7 cellular contexts compared by ENCODE assay signal in genomic region chr1:22749919-22750670, GRCh38. TPM values are rescaled to one million over a fixed set of nuclear protein-coding genes. Genes with fewer than 3 reads are reported as not detected.
DNase-seq lines count a peak whose midpoint lies in the region; ATAC-seq, FAIRE-seq and TF ChIP-seq lines count a peak whose summit lies in the region.

No MANE protein-coding gene starts in this region.

- TF ChIP-seq CTCF in nephron (IDR thresholded peaks at IDR 0.05; ENCODE audit: unreplicated experiment in 3 of 3) = no peak

- peak overlapping the region; percentile 57 to 80 (median 67) for H3K27ac Mint-ChIP-seq in nephron

- H3K27me3 Mint-ChIP-seq in nephron (ENCODE audit: low read depth) = peaks cover 5% of the 10 kb centered on the region

- H3K4me3 Mint-ChIP-seq in nephron = no peak overlapping the region

- peak; percentile 72 for FAIRE-seq in GM19239 (lab: Jason Lieb, UNC)

- no peaks in the 10 kb centered on the region for H3K36me3 Mint-ChIP-seq in nephron (ENCODE audit: low read depth)

- no peaks in the 10 kb centered on the region for H3K9me3 Mint-ChIP-seq in nephron

- DNase-seq in GM19239 (ENCODE audit: insufficient read length, low spot score) (no peak), NOMO-1 (lab: John Stamatoyannopoulos, UW; ENCODE audit: unreplicated experiment in 2 of 2) (peak; percentile 39 to 64), dermis microvascular lymphatic vessel endothelial cell (ENCODE audit: low read depth in 2 of 2) (peak; percentile 36 to 95), NCI-H748 treated with DMSO at 0.1 percent for 48 hours (lab: John Stamatoyannopoulos, UW) (no peak)

- H3K4me1 Mint-ChIP-seq in nephron = peaks cover 27% of the 10 kb centered on the region

- ATAC-seq in GM18909 (IDR thresholded peaks at IDR 0.05; ENCODE audit: poor library complexity, unreplicated experiment) (no peak), HG03175 (IDR thresholded peaks at IDR 0.05; ENCODE audit: unreplicated experiment) (no peak)

RNA-seq across cellular contexts. Expression of gene EPHB2, which starts 39.5 kb away (rescaled TPM):
- total RNA-seq in dermis microvascular lymphatic vessel endothelial cell = 26.6 and 41.2 TPM in 2 replicates

Comparison
In these comparisons a context has a peak if more than half of its experiments do, and no peak if none do; other contexts are left out.
1. DNase-seq: peak in NOMO-1 (2 of 2) and dermis microvascular lymphatic vessel endothelial cell (2 of 2); none in GM19239 (single experiment) and NCI-H748 treated with DMSO at 0.1 percent for 48 hours (single experiment).